In genomic region chr5:82363524-82363923, GRCh38 we compare ENCODE assay signal across 24 cellular contexts.
DNase-seq lines count a peak whose midpoint lies in the region; ATAC-seq, FAIRE-seq and TF ChIP-seq lines count a peak whose summit lies in the region.
"Had no signal": no experiment of that assay in that cellular context is flagged by ENCODE, and none has a peak within 500 bp of the region (broad histone marks: within the 10 kb centered on the region; RNA-seq: fewer than 3 reads in every experiment).

No MANE protein-coding gene starts in this region.

- H3K27ac Mint-ChIP-seq in nephron progenitor cell: peak overlapping the region; percentile 1
- H3K27ac Mint-ChIP-seq: CD14-positive monocyte; CD4-positive, alpha-beta T cell had no signal

- TF ChIP-seq CTCF in HCT116 (IDR thresholded peaks at IDR 0.05 in 2 of 3, conservative IDR thresholded peaks at IDR 0.05 in 1 of 3; ENCODE audit: borderline replicate concordance in 1 of 3, insufficient read depth in 1 of 3, low read depth in 2 of 3, low read length in 2 of 3) (no peak), nephron progenitor cell (IDR thresholded peaks at IDR 0.05) (no peak), tibial nerve (IDR thresholded peaks at IDR 0.05) (no peak)

- FAIRE-seq in HTR-8/SVneo (lab: Jason Lieb, UNC): no peak
- FAIRE-seq: A549, GM12891, GM18507, H54 had no signal

- H3K36me3 Mint-ChIP-seq in nephron progenitor cell (ENCODE audit: low read depth): peaks cover 13% of the 10 kb centered on the region
- H3K36me3 Mint-ChIP-seq: CD14-positive monocyte had no signal

- RAD21 ChIA-PET in HCT116 (lab: Charles Lee; ENCODE audit: low non-redundant PET in 1 of 2, low total read pairs in 2 of 2, uncharacterized antibody in 2 of 2, unreplicated experiment in 2 of 2): no interaction called here

- TF ChIP-seq POLR2A in HCT116 (IDR thresholded peaks at IDR 0.05; ENCODE audit: borderline replicate concordance, extremely low read depth, insufficient read depth, insufficient read length) (no peak), tibial nerve (IDR thresholded peaks at IDR 0.05) (no peak)

- no peaks in the 10 kb centered on the region for H3K36me3 ChIP-seq in HCT116 (ENCODE audit: control insufficient read depth in 1 of 2, insufficient read depth in 2 of 2, low read length in 2 of 2)
- no peaks in the 10 kb centered on the region for H3K36me3 ChIP-seq in tibial nerve
- H3K36me3 ChIP-seq: BE2C; BLaER1 treated with 17β-estradiol and CSF1 and Interleukin-3, amounts not matched to agents 10 nM and 100 nM; HAP-1 had no signal

- peaks cover 50% of the 10 kb centered on the region for H3K4me1 Mint-ChIP-seq in nephron progenitor cell

- H3K4me1 ChIP-seq in HCT116 (ENCODE audit: control insufficient read depth in 1 of 2, insufficient read depth in 2 of 2, low read length in 2 of 2): peaks cover 15 to 83% of the 10 kb centered on the region in 2 experiments
- peaks cover 0 to 9% (median 0%) of the 10 kb centered on the region in 4 donors for H3K4me1 ChIP-seq in tibial nerve
- H3K4me1 ChIP-seq: HAP-1 had no signal

- WGBS in tibial nerve, 2 donors: 87 to 89% methylated on average over 4 of the region's 4 CpGs

- BruUV-seq in HCT116 (replicated peaks; lab: Mats Ljungman, UMichigan): no TSS peak

- H3K9me3 Mint-ChIP-seq in nephron progenitor cell: peaks cover 12% of the 10 kb centered on the region
- H3K9me3 Mint-ChIP-seq: CD4-positive, alpha-beta T cell had no signal

- H3K27me3 ChIP-seq in HCT116 (ENCODE audit: insufficient read depth, low read length): no peaks in the 10 kb centered on the region
- H3K27me3 ChIP-seq in tibial nerve: no peaks in the 10 kb centered on the region
- H3K27me3 ChIP-seq: BE2C had no signal

- no peak for DNase-seq in HCT116 (ENCODE audit: low read depth, low spot score)
- DNase-seq in dermis microvascular lymphatic vessel endothelial cell (ENCODE audit: low read depth in 2 of 2): peak; percentile 51 to 73
- DNase-seq in nephron progenitor cell: no peak
- no peak for DNase-seq in HTR-8/SVneo (ENCODE audit: insufficient read length, low spot score)
- no peak for DNase-seq in tibial nerve (ENCODE audit: low spot score in 2 of 2)
- DNase-seq: 8988T; ACHN; AML-193; BE2C; Calu3; CD4-positive, alpha-beta T cell; COR-L47; DMS53; DMS79 treated with DMSO at 0.1 percent for 48 hours; GF-D8; GOT3 had no signal

- no peak overlapping the region for H3K4me3 Mint-ChIP-seq in nephron progenitor cell
- H3K4me3 Mint-ChIP-seq: CD14-positive monocyte; CD4-positive, alpha-beta T cell had no signal

- no peaks in the 10 kb centered on the region for H3K9me2 ChIP-seq in HCT116 (ENCODE audit: insufficient read depth)

- no peak overlapping the region for H2AFZ ChIP-seq in HCT116 (ENCODE audit: low read depth, low read length, poor library complexity, severe bottlenecking)

- intact Hi-C loops in HCT116 (cut with micrococcal nuclease): no loop called here

- ATAC-seq in HCT116: no peak
- ATAC-seq in GM21381 (IDR thresholded peaks at IDR 0.05; ENCODE audit: unreplicated experiment): no peak
- ATAC-seq: A549 had no signal

- H3K27ac ChIP-seq in HCT116 (ENCODE audit: low read depth, low read length) (no peak overlapping the region), tibial nerve (no peak overlapping the region)
- H3K27ac ChIP-seq: BLaER1 treated with 17β-estradiol and CSF1 and Interleukin-3, amounts not matched to agents 10 nM and 100 nM had no signal

- H3K9ac ChIP-seq in HCT116 (ENCODE audit: low read length): 0 out of 2 replicates have a peak overlapping the region, but pooled peaks have one; percentile 6
- H3K9ac ChIP-seq: BLaER1 treated with 17β-estradiol and CSF1 and Interleukin-3, amounts not matched to agents 10 nM and 100 nM had no signal

- no peaks in the 10 kb centered on the region for H4K20me1 ChIP-seq in HCT116 (ENCODE audit: insufficient read depth)
- H4K20me1 ChIP-seq: BLaER1 treated with 17β-estradiol and CSF1 and Interleukin-3, amounts not matched to agents 10 nM and 100 nM had no signal

- H3K4me2 ChIP-seq in HCT116 (ENCODE audit: low read length): no peak overlapping the region
- H3K4me2 ChIP-seq: A549 had no signal

- 0 out of 2 replicates have a peak, but pooled peaks cover 4% of the 10 kb centered on the region for H3K79me2 ChIP-seq in HCT116 (ENCODE audit: insufficient read depth, low read length)

- CTCF ChIA-PET in HCT116 (lab: Charles Lee): no interaction called here

- TF ChIP-seq RAD21 in HCT116 (IDR thresholded peaks at IDR 0.05; ENCODE audit: low read depth): no peak

- no peak for TF ChIP-seq EP300 in tibial nerve (IDR thresholded peaks at IDR 0.05)

- H3K27me3 Mint-ChIP-seq in nephron progenitor cell (ENCODE audit: low read depth, poor library complexity): peaks cover 9% of the 10 kb centered on the region
- H3K27me3 Mint-ChIP-seq: CD4-positive, alpha-beta T cell had no signal

- H3K9me3 ChIP-seq in HCT116 (ENCODE audit: control insufficient read depth in 1 of 2, insufficient read depth in 1 of 2, low read depth in 1 of 2, low read length in 2 of 2) (no peaks in the 10 kb centered on the region), tibial nerve (no peaks in the 10 kb centered on the region)
- H3K9me3 ChIP-seq: A549; BE2C; BLaER1 treated with 17β-estradiol and CSF1 and Interleukin-3, amounts not matched to agents 10 nM and 100 nM; HAP-1 had no signal

- H3K4me3 ChIP-seq in HCT116 (replicated peaks in 1 of 2; ENCODE audit: low read depth in 1 of 2, low read length in 2 of 2): no peak overlapping the region
- no peak overlapping the region for H3K4me3 ChIP-seq in tibial nerve
- H3K4me3 ChIP-seq: A549; BLaER1 treated with 17β-estradiol and CSF1 and Interleukin-3, amounts not matched to agents 10 nM and 100 nM; HAP-1 had no signal

- POLR2A ChIA-PET in HCT116 (lab: Charles Lee): no interaction called here

TF ChIP-seq in HCT116, 20 proteins besides CTCF, POLR2A, EP300 and RAD21:
- TF ChIP-seq POLR2AphosphoS5 (IDR thresholded peaks at IDR 0.05; ENCODE audit: low read depth, low read length): no peak
- TF ChIP-seq EGR1 (IDR thresholded peaks at IDR 0.05; ENCODE audit: low read depth): no peak
- peak; percentile 7 for TF ChIP-seq TCF7L2 (IDR thresholded peaks at IDR 0.05; ENCODE audit: borderline replicate concordance, extremely low read depth, insufficient read depth, insufficient read length)
- no peak for TF ChIP-seq ZNF274 (IDR thresholded peaks at IDR 0.05; ENCODE audit: low read depth, low read length)
- TF ChIP-seq YY1 (IDR thresholded peaks at IDR 0.05; ENCODE audit: extremely low read depth, insufficient replicate concordance, low read depth, low read length): no peak
- TF ChIP-seq ELF1 (IDR thresholded peaks at IDR 0.05; ENCODE audit: borderline replicate concordance, low read depth): no peak
- TF ChIP-seq REST (IDR thresholded peaks at IDR 0.05; ENCODE audit: low read depth): no peak
- no peak for TF ChIP-seq FOSL1 (IDR thresholded peaks at IDR 0.05; ENCODE audit: low read depth)
- no peak for TF ChIP-seq JUND (IDR thresholded peaks at IDR 0.05)

Comparison
In these comparisons a context has a peak if more than half of its experiments do, and no peak if none do; other contexts are left out.
1. DNase-seq: peak in dermis microvascular lymphatic vessel endothelial cell (2 of 2); none in HCT116 (single experiment), nephron progenitor cell (single experiment), HTR-8/SVneo (single experiment) and tibial nerve (0 of 2).